ENCODE assay signal across 8 cellular contexts in genomic region chr20:43752561-43753301, GRCh38. TPM values are rescaled to one million over a fixed set of nuclear protein-coding genes. Genes with fewer than 3 reads are reported as not detected.
DNase-seq lines count a peak whose midpoint lies in the region; ATAC-seq and TF ChIP-seq lines count a peak whose summit lies in the region.

No MANE protein-coding gene starts in this region.

- no peaks in the 10 kb centered on the region for H3K9me3 ChIP-seq in T-helper 17 cell (ENCODE audit: control insufficient read depth, low read length, poor library complexity, severe bottlenecking)

- H3K4me3 Mint-ChIP-seq in T-helper 17 cell (no peak overlapping the region), glutamatergic neuron (ENCODE audit: unreplicated experiment) (no peak overlapping the region)

- intact Hi-C loops in cardiac septum (cut with DNase I), result no loop called here

- H3K4me1 Mint-ChIP-seq in T-helper 17 cell (peaks cover 23% of the 10 kb centered on the region), glutamatergic neuron (ENCODE audit: low read depth, unreplicated experiment) (no peaks in the 10 kb centered on the region)

- H3K36me3 Mint-ChIP-seq in T-helper 17 cell (ENCODE audit: low read depth) (peaks cover 4% of the 10 kb centered on the region), glutamatergic neuron (ENCODE audit: unreplicated experiment) (peaks cover 6% of the 10 kb centered on the region)

- peak overlapping the region; percentile 51 for H3K27ac Mint-ChIP-seq in T-helper 17 cell
- no peak overlapping the region for H3K27ac Mint-ChIP-seq in glutamatergic neuron (ENCODE audit: unreplicated experiment)

- peaks cover 20% of the 10 kb centered on the region for H3K27me3 Mint-ChIP-seq in T-helper 17 cell
- no peaks in the 10 kb centered on the region for H3K27me3 Mint-ChIP-seq in glutamatergic neuron (ENCODE audit: unreplicated experiment)

- ATAC-seq in GM18907 (IDR thresholded peaks at IDR 0.05; ENCODE audit: unreplicated experiment) (peak; percentile 61), HG03139 (IDR thresholded peaks at IDR 0.05; ENCODE audit: unreplicated experiment) (peak; percentile 59), T-helper 17 cell (peak; percentile 37)

- TF ChIP-seq CTCF in glutamatergic neuron (IDR thresholded peaks at IDR 0.05; ENCODE audit: partially characterized antibody, unreplicated experiment), result no peak

- peaks cover 5% of the 10 kb centered on the region for H3K9me3 Mint-ChIP-seq in glutamatergic neuron (ENCODE audit: unreplicated experiment)

- peak; percentile 91 to 93 for DNase-seq in AML-193 (lab: John Stamatoyannopoulos, UW)
- DNase-seq in T-helper 17 cell, result no peak
- peak; percentile 92 for DNase-seq in cardiac septum (ENCODE audit: low spot score)
- DNase-seq in DMS79 treated with DMSO at 0.1 percent for 48 hours (lab: John Stamatoyannopoulos, UW), result no peak
- no peak for DNase-seq in DMS153 (lab: John Stamatoyannopoulos, UW)
- DNase-seq in glutamatergic neuron, result no peak

RNA-seq across cellular contexts. Expression of gene GTSF1L, which starts 25.9 kb away (rescaled TPM):
- total RNA-seq in T-helper 17 cell (not detected), cardiac septum (not detected), glutamatergic neuron (ENCODE audit: unreplicated experiment) (not detected)

Comparison
In these comparisons a context has a peak if more than half of its experiments do, and no peak if none do; other contexts are left out.
1. DNase-seq: peak in AML-193 (2 of 2) and cardiac septum (single experiment); none in T-helper 17 cell (0 of 3), DMS79 treated with DMSO at 0.1 percent for 48 hours (single experiment), DMS153 (single experiment) and glutamatergic neuron (single experiment).
2. Peak in every context shown above with its lines, with median percentiles within 50 percentile points of each other: ATAC-seq.